9 cellular contexts compared by ENCODE assay signal in the genomic region with DNA sequence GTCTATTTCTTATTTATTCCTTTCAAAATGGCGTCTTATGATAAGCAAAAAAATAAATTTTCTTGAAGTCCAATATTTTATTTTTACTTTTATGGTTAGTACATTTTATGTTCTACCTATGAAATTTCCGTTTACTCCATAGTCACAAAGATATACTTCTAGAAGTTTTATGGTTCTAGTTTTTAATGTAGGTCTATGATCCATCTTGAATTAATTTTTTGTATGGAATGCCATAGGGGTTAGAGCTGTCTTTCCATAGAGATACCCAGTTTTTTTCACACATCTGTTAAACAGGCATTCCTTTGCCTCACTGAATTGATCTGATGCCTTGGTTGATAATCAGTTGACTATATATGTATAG. TPM values are rescaled to one million over a fixed set of nuclear protein-coding genes. Genes with fewer than 3 reads are reported as not detected.
A peak's percentile ranks its signal among the peaks of the same experiment; 100 is the strongest.
DNase-seq lines count a peak whose midpoint lies in the region; ATAC-seq and TF ChIP-seq lines count a peak whose summit lies in the region.
"Had no signal": no experiment of that assay in that cellular context is flagged by ENCODE, and none has a peak within 500 bp of the region (broad histone marks: within the 10 kb centered on the region; RNA-seq: fewer than 3 reads in every experiment).

No MANE protein-coding gene starts in this region.

- TF ChIP-seq CTCF in astrocyte of the spinal cord (IDR thresholded peaks at IDR 0.05; ENCODE audit: low read depth, low read length): no peak
- TF ChIP-seq CTCF in right lobe of liver (IDR thresholded peaks at IDR 0.05): no peak
- TF ChIP-seq CTCF in tibial nerve (IDR thresholded peaks at IDR 0.05): no peak

- intact Hi-C loops in right lobe of liver (cut with DNase I): no loop called here

- TF ChIP-seq EP300 in tibial nerve (IDR thresholded peaks at IDR 0.05): no peak

- TF ChIP-seq POLR2A in right lobe of liver (IDR thresholded peaks at IDR 0.05): no peak
- TF ChIP-seq POLR2A in tibial nerve (IDR thresholded peaks at IDR 0.05): no peak

- 9% methylated on average over 2 of the region's 2 CpGs for WGBS in right lobe of liver (ENCODE audit: insufficient coverage, low coverage, low lambda C conversion rate, missing lambda C conversion rate)
- WGBS in tibial nerve, 2 donors: 12 to 20% methylated on average over 2 of the region's 2 CpGs

- peak overlapping the region; percentile 50 for H3K4me3 ChIP-seq in astrocyte of the spinal cord (ENCODE audit: low read depth, low read length)
- peak overlapping the region; percentile 43 to 50 (median 50) for H3K4me3 ChIP-seq in right lobe of liver
- H3K4me3 ChIP-seq in tibial nerve: peak overlapping the region; percentile 22 to 61 (median 36)

- no peak for ATAC-seq in activated T-cell treated with anti-CD3 and anti-CD28 coated beads, Interleukin-2, amount 50 U/mL, for 72 hours (replicated peaks in 1 of 2)
- ATAC-seq in right lobe of liver (no peak), HG02840 (IDR thresholded peaks at IDR 0.05; ENCODE audit: low FRiP score, unreplicated experiment) (no peak), HG03571 (IDR thresholded peaks at IDR 0.05; ENCODE audit: unreplicated experiment) (no peak)

- H3K4me1 Mint-ChIP-seq in activated T-cell treated with anti-CD3 and anti-CD28 coated beads, Interleukin-2, amount 50 U/mL, for 72 hours (ENCODE audit: low read depth): peaks cover 13% of the 10 kb centered on the region

- H3K27me3 ChIP-seq in right lobe of liver (no peaks in the 10 kb centered on the region), tibial nerve (peaks cover 0 to 4% of the 10 kb centered on the region in 2 donors)

- H3K27ac ChIP-seq in right lobe of liver (peak overlapping the region in 2 of 3 donors; percentile 10 to 43), tibial nerve (peak overlapping the region in 3 of 4 donors; percentile 41 to 80 (median 77))
- H3K27ac ChIP-seq: epithelial cell of prostate had no signal

- no peaks in the 10 kb centered on the region for H3K36me3 ChIP-seq in right lobe of liver
- no peaks in the 10 kb centered on the region for H3K36me3 ChIP-seq in tibial nerve

- peak overlapping the region; percentile 80 to 83 for H3K4me3 Mint-ChIP-seq in activated T-cell treated with anti-CD3 and anti-CD28 coated beads, Interleukin-2, amount 50 U/mL, for 72 hours

- H3K4me1 ChIP-seq in right lobe of liver (no peaks in the 10 kb centered on the region), tibial nerve (peaks cover 0 to 9% (median 3%) of the 10 kb centered on the region in 4 donors)

- H3K27ac Mint-ChIP-seq in activated T-cell treated with anti-CD3 and anti-CD28 coated beads, Interleukin-2, amount 50 U/mL, for 72 hours: no peak overlapping the region

- H3K36me3 Mint-ChIP-seq in activated T-cell treated with anti-CD3 and anti-CD28 coated beads, Interleukin-2, amount 50 U/mL, for 72 hours (ENCODE audit: insufficient read depth in 2 of 2): peaks cover 0 to 7% of the 10 kb centered on the region in 2 donors

- peaks cover 35% of the 10 kb centered on the region for H3K27me3 Mint-ChIP-seq in activated T-cell treated with anti-CD3 and anti-CD28 coated beads, Interleukin-2, amount 50 U/mL, for 72 hours (ENCODE audit: low read depth)

- DNase-seq in activated T-cell treated with anti-CD3 and anti-CD28 coated beads, Interleukin-2, amount 50 U/mL, for 72 hours: no peak
- no peak for DNase-seq in activated T-cell treated with anti-CD3 and anti-CD28 coated beads, Interleukin-2, amount 50 U/mL, for 48 hours
- DNase-seq in astrocyte of the spinal cord (ENCODE audit: low read depth, low spot score): no peak
- no peak for DNase-seq in right lobe of liver
- no peak for DNase-seq in tibial nerve (ENCODE audit: low spot score in 2 of 2)
- no peak for DNase-seq in HuH-7.5 (ENCODE audit: low spot score)

- in situ Hi-C loops in astrocyte of the spinal cord (cut with HindIII; ENCODE audit: low sequenced_read_pairs): no loop called here

- H3K9me3 Mint-ChIP-seq in activated T-cell treated with anti-CD3 and anti-CD28 coated beads, Interleukin-2, amount 50 U/mL, for 72 hours: no peaks in the 10 kb centered on the region

- H3K9me3 ChIP-seq in right lobe of liver: no peaks in the 10 kb centered on the region
- peaks cover 0 to 12% (median 0%) of the 10 kb centered on the region in 4 donors for H3K9me3 ChIP-seq in tibial nerve

RNA-seq across cellular contexts. Expression of gene ASIP, which starts 24.9 kb away (rescaled TPM):
- not detected for total RNA-seq in activated T-cell treated with anti-CD3 and anti-CD28 coated beads, Interleukin-2, amount 50 U/mL, for 72 hours
- under 1 TPM in 1 of 6 experiments, not detected in 5; 0.42 TPM for total RNA-seq in right lobe of liver
- total RNA-seq in tibial nerve: 10 to 100 TPM in 1 of 4 donors, 1 to 10 TPM in 2, not detected in 1; 1.4 to 10.5 (median 3.3) TPM
